Comparison of ENCODE assay signal across 18 cellular contexts in genomic region chr10:3113343-3113720, GRCh38. TPM values are rescaled to one million over a fixed set of nuclear protein-coding genes. Genes with fewer than 3 reads are reported as not detected.
A peak's percentile ranks its signal among the peaks of the same experiment; 100 is the strongest.
DNase-seq lines count a peak whose midpoint lies in the region; ATAC-seq, FAIRE-seq and TF ChIP-seq lines count a peak whose summit lies in the region.
"Had no signal": no experiment of that assay in that cellular context is flagged by ENCODE, and none has a peak within 500 bp of the region (broad histone marks: within the 10 kb centered on the region; RNA-seq: fewer than 3 reads in every experiment).

No MANE protein-coding gene starts in this region.

- H3K36me3 ChIP-seq in cardiac muscle cell (peaks cover 75% of the 10 kb centered on the region), left ventricle myocardium inferior (peaks cover 58% of the 10 kb centered on the region), GM12878 (ENCODE audit: control insufficient read depth in 2 of 2, insufficient read depth in 2 of 2, low read length in 1 of 2) (peaks cover 43 to 55% of the 10 kb centered on the region in 2 experiments), neuronal stem cell (replicated peaks in 1 of 2; ENCODE audit: control insufficient read depth in 2 of 2, insufficient read depth in 2 of 2, low read length in 2 of 2) (peaks cover 5 to 41% of the 10 kb centered on the region in 2 donors), hepatocyte (replicated peaks; ENCODE audit: insufficient read depth, low read depth) (no peaks in the 10 kb centered on the region)

- no peak overlapping the region for H4K8ac ChIP-seq in neuronal stem cell (ENCODE audit: low read depth, low read length)

- no peak overlapping the region for H2BK12ac ChIP-seq in neuronal stem cell (ENCODE audit: low read length)

- H2BK5ac ChIP-seq in neuronal stem cell (ENCODE audit: low read length): no peak overlapping the region

- H3K79me2 ChIP-seq in GM12878 (ENCODE audit: control insufficient read depth, insufficient read depth, low read length) (no peaks in the 10 kb centered on the region), hepatocyte (no peaks in the 10 kb centered on the region)

- no peak for TF ChIP-seq POLR2A in GM12878 (IDR thresholded peaks at IDR 0.05; ENCODE audit: low read depth, low read length)

- TF ChIP-seq RAD21 in GM12878 (IDR thresholded peaks at IDR 0.05; ENCODE audit: insufficient read depth, low read depth, low read length): no peak

- no peak overlapping the region for H2AFZ ChIP-seq in GM12878 (ENCODE audit: control insufficient read depth, low read depth, low read length)
- H2AFZ ChIP-seq in neuronal stem cell (ENCODE audit: low read length): no peak overlapping the region
- H2AFZ ChIP-seq in hepatocyte: no peak overlapping the region
- H2AFZ ChIP-seq: GM23338 had no signal

- no peak for ATAC-seq in GM12878
- ATAC-seq: GM23338 had no signal

- intact Hi-C loops in left ventricle myocardium inferior (cut with micrococcal nuclease) (no loop called here), GM12878 (cut with micrococcal nuclease; ENCODE audit: unreplicated experiment) (no loop called here)

- H4K91ac ChIP-seq in neuronal stem cell (ENCODE audit: low read depth, low read length, poor library complexity): no peak overlapping the region

- peak overlapping the region; percentile 41 for H2AK5ac ChIP-seq in neuronal stem cell (ENCODE audit: low read depth, low read length)

- in situ Hi-C loops in GM12878 (cut with MboI): no loop called here
- in situ Hi-C loops in G401 (cut with HindIII; ENCODE audit: low sequenced_read_pairs): no loop called here

- peak overlapping the region; percentile 48 for H3K27ac ChIP-seq in cardiac muscle cell
- H3K27ac ChIP-seq in left ventricle myocardium inferior (replicated peaks): no peak overlapping the region
- H3K27ac ChIP-seq in GM12878 (ENCODE audit: control insufficient read depth, insufficient read depth): no peak overlapping the region
- no peak overlapping the region for H3K27ac ChIP-seq in neuronal stem cell (replicated peaks; ENCODE audit: low read length)
- no peak overlapping the region for H3K27ac ChIP-seq in hepatocyte
- H3K27ac ChIP-seq: C4-2B had no signal

- H2BK15ac ChIP-seq in neuronal stem cell (ENCODE audit: low read length): no peak overlapping the region

- peaks cover 33% of the 10 kb centered on the region for H3K4me1 ChIP-seq in cardiac muscle cell (ENCODE audit: low read depth)
- peaks cover 48% of the 10 kb centered on the region for H3K4me1 ChIP-seq in left ventricle myocardium inferior
- no peaks in the 10 kb centered on the region for H3K4me1 ChIP-seq in GM12878 (ENCODE audit: control insufficient read depth, insufficient read depth, low read length)
- H3K4me1 ChIP-seq in neuronal stem cell (ENCODE audit: control insufficient read depth in 2 of 2, insufficient read depth in 1 of 2, low read depth in 1 of 2, low read length in 2 of 2): peaks cover 0 to 2% of the 10 kb centered on the region in 2 donors
- H3K4me1 ChIP-seq in hepatocyte (ENCODE audit: insufficient read depth): no peaks in the 10 kb centered on the region
- H3K4me1 ChIP-seq: Caco-2 had no signal

- H3K27me3 ChIP-seq in cardiac muscle cell (no peaks in the 10 kb centered on the region), left ventricle myocardium inferior (ENCODE audit: low read depth) (no peaks in the 10 kb centered on the region), GM12878 (replicated peaks in 1 of 2; ENCODE audit: control insufficient read depth in 2 of 2, insufficient read depth in 2 of 2, low read length in 1 of 2) (no peaks in the 10 kb centered on the region), neuronal stem cell (ENCODE audit: control insufficient read depth in 3 of 3, insufficient read depth in 3 of 3, low read depth in 1 of 3, low read length in 3 of 3) (no peaks in the 10 kb centered on the region), hepatocyte (no peaks in the 10 kb centered on the region)

- peak overlapping the region; percentile 63 for H3K14ac ChIP-seq in neuronal stem cell (ENCODE audit: low read length)

- H3K18ac ChIP-seq in neuronal stem cell (ENCODE audit: low read length): peak overlapping the region; percentile 45

- WGBS in GM12878 (ENCODE audit: insufficient coverage, insufficient replicate concordance, low lambda C conversion rate, missing lambda C conversion rate): 99% methylated on average over 16 of the region's 19 CpGs
- no CpG with 5 or more reads among the region's 19 CpGs for WGBS in neuronal stem cell (ENCODE audit: extremely low coverage in 2 of 2, insufficient read length in 2 of 2, insufficient replicate concordance in 1 of 2), 2 donors
- WGBS in hepatocyte (ENCODE audit: low lambda C conversion rate, missing lambda C conversion rate): 96% methylated on average over 19 of the region's 19 CpGs

- BruUV-seq in GM12878 (replicated peaks; lab: Mats Ljungman, UMichigan): no TSS peak

- RAD21 ChIA-PET in GM12878 (lab: Charles Lee; ENCODE audit: unreplicated experiment): no interaction called here

- CTCF ChIA-PET in GM12878 (lab: Yijun Ruan, JAX): no interaction called here

- POLR2A ChIA-PET in GM12878 (lab: Charles Lee): interaction anchor here (0.5 kb wide), 1 partner anchor 65 kb away, joined by 4 read pairs; no protein-coding TSS in a partner anchor

- H4K20me1 ChIP-seq in GM12878 (ENCODE audit: control insufficient read depth, insufficient read depth): no peaks in the 10 kb centered on the region
- no peaks in the 10 kb centered on the region for H4K20me1 ChIP-seq in hepatocyte (ENCODE audit: insufficient read depth, poor library complexity, severe bottlenecking)

- SMC1A ChIA-PET in GM12878 (lab: Charles Lee; ENCODE audit: uncharacterized antibody, unreplicated experiment): no interaction called here

- no peak overlapping the region for H3K4ac ChIP-seq in neuronal stem cell (ENCODE audit: low read length)

- DNase-seq in cardiac muscle cell (ENCODE audit: low read depth in 1 of 2, low spot score in 1 of 2): no peak
- no peak for DNase-seq in left ventricle myocardium inferior
- DNase-seq in GM12878 (ENCODE audit: low read depth, low spot score): no peak
- DNase-seq in neuronal stem cell (ENCODE audit: low spot score): no peak
- no peak for DNase-seq in hepatocyte (ENCODE audit: low spot score)
- DNase-seq in G401 (ENCODE audit: low spot score): no peak
- no peak for DNase-seq in AG08396 (ENCODE audit: low spot score)
- DNase-seq: ACHN; AML-193; Caco-2; CD4-positive, alpha-beta T cell; GDM1; HCEC 1CT had no signal

- no peak overlapping the region for H3K9ac ChIP-seq in GM12878 (ENCODE audit: control insufficient read depth, insufficient read depth, low read length)
- H3K9ac ChIP-seq in neuronal stem cell (ENCODE audit: low read depth, low read length, poor library complexity): no peak overlapping the region

- H3K4me3 ChIP-seq in cardiac muscle cell: no peak overlapping the region
- H3K4me3 ChIP-seq in left ventricle myocardium inferior: no peak overlapping the region
- H3K4me3 ChIP-seq in GM12878: no peak overlapping the region
- no peak overlapping the region for H3K4me3 ChIP-seq in neuronal stem cell (ENCODE audit: low read length in 2 of 2)
- no peak overlapping the region for H3K4me3 ChIP-seq in hepatocyte
- H3K4me3 ChIP-seq: GM23338 had no signal

- peaks cover 2% of the 10 kb centered on the region for H3K79me1 ChIP-seq in neuronal stem cell (ENCODE audit: low read depth, low read length)

- H2BK120ac ChIP-seq in neuronal stem cell (ENCODE audit: low read depth, low read length): no peak overlapping the region

- no peak for TF ChIP-seq EP300 in GM12878 (IDR thresholded peaks at IDR 0.05; ENCODE audit: borderline replicate concordance in 1 of 2, control insufficient read depth in 1 of 2, low read depth in 2 of 2, low read length in 2 of 2)

- no peaks in the 10 kb centered on the region for H3K9me2 ChIP-seq in hepatocyte (replicated peaks; ENCODE audit: insufficient read depth)

- FAIRE-seq in GM12878 (lab: Jason Lieb, UNC): no peak
- FAIRE-seq: A204.1, D721Med, H54 had no signal

- H3K4me2 ChIP-seq in GM12878 (ENCODE audit: control insufficient read depth, insufficient read depth): no peak overlapping the region
- H3K4me2 ChIP-seq in neuronal stem cell (ENCODE audit: insufficient read depth, low read length, poor library complexity, severe bottlenecking): no peak overlapping the region
- no peak overlapping the region for H3K4me2 ChIP-seq in hepatocyte
- H3K4me2 ChIP-seq: GM23338 had no signal

- no peak for TF ChIP-seq CTCF in cardiac muscle cell (IDR thresholded peaks at IDR 0.05; ENCODE audit: low read depth, low read length)
- TF ChIP-seq CTCF in left ventricle myocardium inferior (IDR thresholded peaks at IDR 0.05; ENCODE audit: borderline replicate concordance): no peak
- no peak for TF ChIP-seq CTCF in GM12878 (IDR thresholded peaks at IDR 0.05 in 2 of 3, conservative IDR thresholded peaks at IDR 0.05 in 1 of 3; ENCODE audit: control insufficient read depth in 2 of 3, extremely low read depth in 1 of 3, insufficient read depth in 1 of 3, low read depth in 3 of 3, low read length in 3 of 3)
- TF ChIP-seq CTCF in hepatocyte (IDR thresholded peaks at IDR 0.05; ENCODE audit: poor library complexity): no peak

- H3K9me3 ChIP-seq in cardiac muscle cell (ENCODE audit: low read depth) (no peaks in the 10 kb centered on the region), left ventricle myocardium inferior (replicated peaks) (no peaks in the 10 kb centered on the region), GM12878 (replicated peaks; ENCODE audit: control insufficient read depth, insufficient read depth, low read length) (no peaks in the 10 kb centered on the region), neuronal stem cell (replicated peaks in 1 of 2; ENCODE audit: control insufficient read depth in 2 of 2, insufficient read depth in 1 of 2, low read depth in 1 of 2, low read length in 2 of 2) (no peaks in the 10 kb centered on the region), hepatocyte (ENCODE audit: low read depth) (no peaks in the 10 kb centered on the region)
- H3K9me3 ChIP-seq: Caco-2 had no signal

- H3K23ac ChIP-seq in neuronal stem cell (ENCODE audit: low read depth, low read length, poor library complexity): peak overlapping the region; percentile 87

RNA-seq across cellular contexts. Expression of gene PFKP, which starts 46.0 kb away (rescaled TPM):
- total RNA-seq in cardiac muscle cell: 639 and 805 TPM in 2 replicates
- polyA plus RNA-seq in cardiac muscle cell: 677 and 781 TPM in 2 replicates
- 206 TPM for total RNA-seq in left ventricle myocardium inferior
- total RNA-seq in GM12878 (2013; cell fraction: nucleolus; rRNA removed): 462 and 515 TPM in 2 replicates
- total RNA-seq in GM12878 (2014; rRNA removed): 111 and 118 TPM in 2 replicates
- total RNA-seq in GM12878 (2014; rRNA removed; fragmentation: Illumina TruSeq; extraction: Trizol): 69.5 and 79.2 TPM in 2 replicates
- total RNA-seq in GM12878 (2021): 129 and 130 TPM in 2 replicates
- polyA plus RNA-seq in GM12878 (2011; ENCODE audit: low read depth): 73.8 TPM
- polyA plus RNA-seq in GM12878 (2011; rRNA removed): 107 and 145 TPM in 2 replicates
- polyA plus RNA-seq in GM12878 (2011; cell fraction: cytosol; rRNA removed): 117 and 136 TPM in 2 replicates
- 731 and 734 TPM in 2 replicates for polyA plus RNA-seq in GM12878 (2011; cell fraction: nucleus; rRNA removed)
- 117 and 160 TPM in 2 replicates for polyA plus RNA-seq in GM12878 (2012)
- polyA plus RNA-seq in GM12878 (2014; fragmentation: Illumina TruSeq; extraction: Trizol): 61.8 and 62.4 TPM in 2 replicates
- 10 to 100 TPM; 27.0 to 45.0 TPM for polyA plus RNA-seq in GM12878 (2014; fragmentation: Nextera tagmentation; extraction: Ambion mirVana)
- polyA plus RNA-seq in GM12878 (2014; rRNA removed): 90.7 and 99.9 TPM in 2 replicates
- 100 to 1,000 TPM; 101 to 111 TPM for polyA plus RNA-seq in GM12878 (2016; fragmentation: Nextera tagmentation; extraction: Ambion mirVana)
- 99.6 and 153 TPM in 2 replicates for polyA minus RNA-seq in GM12878 (2011; rRNA and poly(A)+ RNA removed)
- 77.0 and 77.2 TPM in 2 replicates for polyA minus RNA-seq in GM12878 (2011; cell fraction: cytosol; rRNA and poly(A)+ RNA removed)
- 161 and 211 TPM in 2 replicates for polyA minus RNA-seq in GM12878 (2011; cell fraction: nucleus; rRNA and poly(A)+ RNA removed)
- 21.1 TPM for polyA plus RNA-seq in neuronal stem cell (2013, experiment 1 of 2)
- polyA plus RNA-seq in neuronal stem cell (2013, experiment 2 of 2): 21.1 TPM
- total RNA-seq in hepatocyte: 17.5 and 24.6 TPM in 2 replicates
- 48.9 and 56.0 TPM in 2 replicates for polyA plus RNA-seq in hepatocyte
- total RNA-seq in G401 (2014; rRNA removed; shearing (Covaris generic)): 200 and 222 TPM in 2 replicates

RNA-seq across cellular contexts. Expression of gene PITRM1, which starts 59.2 kb away (rescaled TPM):
- total RNA-seq in cardiac muscle cell: 54.3 and 59.3 TPM in 2 replicates
- 65.0 and 86.8 TPM in 2 replicates for polyA plus RNA-seq in cardiac muscle cell
- 91.4 TPM for total RNA-seq in left ventricle myocardium inferior
- total RNA-seq in GM12878 (2013; cell fraction: nucleolus; rRNA removed): 103 and 110 TPM in 2 replicates
- 44.7 and 45.5 TPM in 2 replicates for total RNA-seq in GM12878 (2014; rRNA removed)
- 42.7 and 45.3 TPM in 2 replicates for total RNA-seq in GM12878 (2014; rRNA removed; fragmentation: Illumina TruSeq; extraction: Trizol)
- 51.6 and 52.2 TPM in 2 replicates for total RNA-seq in GM12878 (2021)
- polyA plus RNA-seq in GM12878 (2011; ENCODE audit: low read depth): 28.4 TPM
- polyA plus RNA-seq in GM12878 (2011; rRNA removed): 17.1 and 21.3 TPM in 2 replicates
- 28.0 and 34.7 TPM in 2 replicates for polyA plus RNA-seq in GM12878 (2011; cell fraction: cytosol; rRNA removed)
- polyA plus RNA-seq in GM12878 (2011; cell fraction: nucleus; rRNA removed): 138 and 146 TPM in 2 replicates
- 43.2 and 44.8 TPM in 2 replicates for polyA plus RNA-seq in GM12878 (2012)
- polyA plus RNA-seq in GM12878 (2014; fragmentation: Illumina TruSeq; extraction: Trizol): 47.6 and 52.2 TPM in 2 replicates
- 10 to 100 TPM; 15.5 to 22.8 TPM for polyA plus RNA-seq in GM12878 (2014; fragmentation: Nextera tagmentation; extraction: Ambion mirVana)
- polyA plus RNA-seq in GM12878 (2014; rRNA removed): 27.3 and 28.2 TPM in 2 replicates
- 10 to 100 TPM; 52.3 to 53.0 TPM for polyA plus RNA-seq in GM12878 (2016; fragmentation: Nextera tagmentation; extraction: Ambion mirVana)
- 21.8 and 27.1 TPM in 2 replicates for polyA minus RNA-seq in GM12878 (2011; rRNA and poly(A)+ RNA removed)
- 17.2 and 17.6 TPM in 2 replicates for polyA minus RNA-seq in GM12878 (2011; cell fraction: cytosol; rRNA and poly(A)+ RNA removed)
- polyA minus RNA-seq in GM12878 (2011; cell fraction: nucleus; rRNA and poly(A)+ RNA removed): 32.5 and 45.8 TPM in 2 replicates
- 26.3 TPM for polyA plus RNA-seq in neuronal stem cell (2013, experiment 1 of 2)
- polyA plus RNA-seq in neuronal stem cell (2013, experiment 2 of 2): 24.0 TPM
- total RNA-seq in hepatocyte: 45.9 and 61.2 TPM in 2 replicates
- 44.1 and 53.1 TPM in 2 replicates for polyA plus RNA-seq in hepatocyte
- 45.7 and 79.6 TPM in 2 replicates for total RNA-seq in G401 (2014; rRNA removed; shearing (Covaris generic))
